Comparison of ENCODE assay signal across 9 cellular contexts in the genomic region with DNA sequence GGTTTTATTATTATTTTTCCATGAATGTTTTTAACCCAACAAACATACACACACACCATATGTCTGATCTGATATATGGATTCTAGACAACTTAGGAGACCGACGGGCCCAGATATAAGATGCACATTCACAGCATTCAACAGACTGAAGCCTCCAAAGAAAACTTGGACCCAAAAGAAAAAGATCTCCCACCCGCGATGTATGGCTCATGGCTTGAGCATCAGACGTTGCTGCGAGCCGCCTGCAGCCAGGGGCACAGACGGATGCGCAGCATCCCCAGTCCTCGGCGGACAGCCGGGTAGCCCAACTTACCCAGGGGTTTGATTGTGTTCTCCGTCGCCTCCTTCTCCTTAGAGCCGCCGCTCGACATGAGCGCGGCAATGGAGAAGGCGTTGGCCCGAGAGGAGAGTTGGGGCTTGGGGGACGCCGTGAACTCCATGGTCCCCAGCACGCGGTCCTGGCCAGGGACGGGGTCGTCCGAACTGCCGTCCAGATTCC. TPM values are rescaled to one million over a fixed set of nuclear protein-coding genes. Genes with fewer than 3 reads are reported as not detected.
DNase-seq lines count a peak whose midpoint lies in the region; ATAC-seq and TF ChIP-seq lines count a peak whose summit lies in the region.
"Had no signal": no experiment of that assay in that cellular context is flagged by ENCODE, and none has a peak within 500 bp of the region (broad histone marks: within the 10 kb centered on the region; RNA-seq: fewer than 3 reads in every experiment).

No MANE protein-coding gene starts in this region.

- TF ChIP-seq EP300 in sigmoid colon (IDR thresholded peaks at IDR 0.05), result no peak

- H3K4me3 Mint-ChIP-seq in T-cell, result peak overlapping the region; percentile 47 to 65 (median 54)

- no peaks in the 10 kb centered on the region for H3K36me3 Mint-ChIP-seq in T-cell

- H3K4me1 ChIP-seq in HEK293 (ENCODE audit: control insufficient read depth, insufficient read depth, low read length) (peaks cover 15% of the 10 kb centered on the region), left ventricle myocardium inferior (peaks cover 58% of the 10 kb centered on the region), sigmoid colon (peaks cover 0 to 29% (median 25%) of the 10 kb centered on the region in 4 donors), prostate gland (replicated peaks) (no peaks in the 10 kb centered on the region)

- no peak for TF ChIP-seq CTCF in HEK293 (tag by site-specific recombination; IDR thresholded peaks at IDR 0.05)
- TF ChIP-seq CTCF in left ventricle myocardium inferior (IDR thresholded peaks at IDR 0.05; ENCODE audit: borderline replicate concordance), result no peak
- no peak for TF ChIP-seq CTCF in sigmoid colon (IDR thresholded peaks at IDR 0.05)
- no peak for TF ChIP-seq CTCF in prostate gland (IDR thresholded peaks at IDR 0.05)

- ATAC-seq in T-cell (replicated peaks in 1 of 4) (no peak), HG03460 (IDR thresholded peaks at IDR 0.05; ENCODE audit: unreplicated experiment) (no peak)

- H3K36me3 ChIP-seq in HEK293 (ENCODE audit: control insufficient read depth in 2 of 2, insufficient read depth in 1 of 2, low read length in 2 of 2), result peaks cover 0 to 4% of the 10 kb centered on the region in 2 experiments; a peak in 1 of 3 replicates
- H3K36me3 ChIP-seq in left ventricle myocardium inferior, result peaks cover 10% of the 10 kb centered on the region
- H3K36me3 ChIP-seq in sigmoid colon, result no peaks in the 10 kb centered on the region
- H3K36me3 ChIP-seq in prostate gland, result no peaks in the 10 kb centered on the region

- peaks cover 0 to 7% (median 3%) of the 10 kb centered on the region in 3 donors for H3K9me3 Mint-ChIP-seq in T-cell

- H3K27ac ChIP-seq in HEK293 (ENCODE audit: extremely low read depth, low read depth, low read length) (peak overlapping the region; percentile 61; the same call in 1 of the 2 replicates), left ventricle myocardium inferior (replicated peaks) (peak overlapping the region; percentile 92), sigmoid colon (no peak overlapping the region), prostate gland (no peak overlapping the region)
- H3K27ac ChIP-seq: VCaP had no signal

- no peaks in the 10 kb centered on the region for H3K9me3 ChIP-seq in HEK293 (ENCODE audit: control insufficient read depth, insufficient read depth, low read depth, low read length)
- no peaks in the 10 kb centered on the region for H3K9me3 ChIP-seq in left ventricle myocardium inferior (replicated peaks)
- no peaks in the 10 kb centered on the region for H3K9me3 ChIP-seq in sigmoid colon
- peaks cover 5% of the 10 kb centered on the region for H3K9me3 ChIP-seq in prostate gland

- 8 to 13% methylated on average over 29 of the region's 29 CpGs for WGBS in sigmoid colon, 2 donors
- 5% methylated on average over 26 of the region's 29 CpGs for WGBS in prostate gland

- H3K4me1 Mint-ChIP-seq in T-cell, result peaks cover 10 to 15% (median 14%) of the 10 kb centered on the region in 3 donors

- peak overlapping the region; percentile 89 for H3K4me3 ChIP-seq in HEK293 (ENCODE audit: low read depth, low read length)
- H3K4me3 ChIP-seq in left ventricle myocardium inferior, result peak overlapping the region; percentile 73
- peak overlapping the region in 3 of 4 donors; percentile 34 to 47 (median 45) for H3K4me3 ChIP-seq in sigmoid colon
- H3K4me3 ChIP-seq in prostate gland, result no peak overlapping the region

- CTCF ChIA-PET in HEK293 (lab: Yijun Ruan, JAX), result no interaction called here
- CTCF ChIA-PET in T-cell (lab: Charles Lee), result no interaction called here

- peaks cover 92% of the 10 kb centered on the region for H3K27me3 ChIP-seq in left ventricle myocardium inferior (ENCODE audit: low read depth)
- peaks cover 78 to 100% (median 98%) of the 10 kb centered on the region in 3 donors for H3K27me3 ChIP-seq in sigmoid colon
- peaks cover 44% of the 10 kb centered on the region for H3K27me3 ChIP-seq in prostate gland (replicated peaks; ENCODE audit: insufficient read depth)

- TF ChIP-seq POLR2A in sigmoid colon (IDR thresholded peaks at IDR 0.05) (no peak), prostate gland (IDR thresholded peaks at IDR 0.05) (no peak)

- H3K27me3 Mint-ChIP-seq in T-cell, result peaks cover 74 to 83% of the 10 kb centered on the region in 2 donors

- intact Hi-C loops in left ventricle myocardium inferior (cut with micrococcal nuclease) (no loop called here), sigmoid colon (cut with DNase I) (no loop called here), prostate gland (cut with DNase I) (no loop called here)

- H3K27ac Mint-ChIP-seq in T-cell, result no peak overlapping the region

- no peak for DNase-seq in T-cell
- no peak for DNase-seq in left ventricle myocardium inferior
- DNase-seq in sigmoid colon, result no peak
- no peak for DNase-seq in pons (ENCODE audit: low spot score)
- DNase-seq in prostate gland (ENCODE audit: low spot score), result no peak
- DNase-seq: MM.1S had no signal

- POLR2A ChIA-PET in HEK293 (lab: Yijun Ruan, JAX), result interaction anchor here (0.7 kb wide), 1 partner anchor 10 kb away, joined by 3 read pairs; no protein-coding TSS in a partner anchor
- POLR2A ChIA-PET in T-cell (lab: Charles Lee), result no interaction called here

TF ChIP-seq in HEK293, 187 proteins besides CTCF, POLR2A, EP300 and RAD21:
- TF ChIP-seq ZNF658 (tag by site-specific recombination; IDR thresholded peaks at IDR 0.05) (no peak), ZNF548 (tag by site-specific recombination; IDR thresholded peaks at IDR 0.05) (no peak), ZNF248 (tag by site-specific recombination; IDR thresholded peaks at IDR 0.05) (no peak), GLIS1 (tag by site-specific recombination; IDR thresholded peaks at IDR 0.05) (no peak), ZNF560 (tag by site-specific recombination; IDR thresholded peaks at IDR 0.05; ENCODE audit: borderline replicate concordance) (no peak), TRIM28 (IDR thresholded peaks at IDR 0.05; ENCODE audit: borderline replicate concordance, low read length) (no peak)
- TF ChIP-seq, protein P1, sequence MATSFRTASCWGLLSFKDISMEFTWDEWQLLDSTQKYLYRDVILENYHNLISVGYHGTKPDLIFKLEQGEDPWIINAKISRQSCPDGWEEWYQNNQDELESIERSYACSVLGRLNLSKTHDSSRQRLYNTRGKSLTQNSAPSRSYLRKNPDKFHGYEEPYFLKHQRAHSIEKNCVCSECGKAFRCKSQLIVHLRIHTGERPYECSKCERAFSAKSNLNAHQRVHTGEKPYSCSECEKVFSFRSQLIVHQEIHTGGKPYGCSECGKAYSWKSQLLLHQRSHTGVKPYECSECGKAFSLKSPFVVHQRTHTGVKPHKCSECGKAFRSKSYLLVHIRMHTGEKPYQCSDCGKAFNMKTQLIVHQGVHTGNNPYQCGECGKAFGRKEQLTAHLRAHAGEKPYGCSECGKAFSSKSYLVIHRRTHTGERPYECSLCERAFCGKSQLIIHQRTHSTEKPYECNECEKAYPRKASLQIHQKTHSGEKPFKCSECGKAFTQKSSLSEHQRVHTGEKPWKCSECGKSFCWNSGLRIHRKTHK (tag by site-specific recombination; IDR thresholded peaks at IDR 0.05), result no peak
- TF ChIP-seq, protein P2, sequence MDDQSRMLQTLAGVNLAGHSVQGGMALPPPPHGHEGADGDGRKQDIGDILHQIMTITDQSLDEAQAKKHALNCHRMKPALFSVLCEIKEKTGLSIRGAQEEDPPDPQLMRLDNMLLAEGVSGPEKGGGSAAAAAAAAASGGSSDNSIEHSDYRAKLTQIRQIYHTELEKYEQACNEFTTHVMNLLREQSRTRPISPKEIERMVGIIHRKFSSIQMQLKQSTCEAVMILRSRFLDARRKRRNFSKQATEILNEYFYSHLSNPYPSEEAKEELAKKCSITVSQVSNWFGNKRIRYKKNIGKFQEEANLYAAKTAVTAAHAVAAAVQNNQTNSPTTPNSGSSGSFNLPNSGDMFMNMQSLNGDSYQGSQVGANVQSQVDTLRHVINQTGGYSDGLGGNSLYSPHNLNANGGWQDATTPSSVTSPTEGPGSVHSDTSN (CRISPR knock-in tag; IDR thresholded peaks at IDR 0.05), result no peak
- TF ChIP-seq, protein P3, sequence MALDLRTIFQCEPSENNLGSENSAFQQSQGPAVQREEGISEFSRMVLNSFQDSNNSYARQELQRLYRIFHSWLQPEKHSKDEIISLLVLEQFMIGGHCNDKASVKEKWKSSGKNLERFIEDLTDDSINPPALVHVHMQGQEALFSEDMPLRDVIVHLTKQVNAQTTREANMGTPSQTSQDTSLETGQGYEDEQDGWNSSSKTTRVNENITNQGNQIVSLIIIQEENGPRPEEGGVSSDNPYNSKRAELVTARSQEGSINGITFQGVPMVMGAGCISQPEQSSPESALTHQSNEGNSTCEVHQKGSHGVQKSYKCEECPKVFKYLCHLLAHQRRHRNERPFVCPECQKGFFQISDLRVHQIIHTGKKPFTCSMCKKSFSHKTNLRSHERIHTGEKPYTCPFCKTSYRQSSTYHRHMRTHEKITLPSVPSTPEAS (tag by site-specific recombination; IDR thresholded peaks at IDR 0.05), result no peak
- TF ChIP-seq, protein P4, sequence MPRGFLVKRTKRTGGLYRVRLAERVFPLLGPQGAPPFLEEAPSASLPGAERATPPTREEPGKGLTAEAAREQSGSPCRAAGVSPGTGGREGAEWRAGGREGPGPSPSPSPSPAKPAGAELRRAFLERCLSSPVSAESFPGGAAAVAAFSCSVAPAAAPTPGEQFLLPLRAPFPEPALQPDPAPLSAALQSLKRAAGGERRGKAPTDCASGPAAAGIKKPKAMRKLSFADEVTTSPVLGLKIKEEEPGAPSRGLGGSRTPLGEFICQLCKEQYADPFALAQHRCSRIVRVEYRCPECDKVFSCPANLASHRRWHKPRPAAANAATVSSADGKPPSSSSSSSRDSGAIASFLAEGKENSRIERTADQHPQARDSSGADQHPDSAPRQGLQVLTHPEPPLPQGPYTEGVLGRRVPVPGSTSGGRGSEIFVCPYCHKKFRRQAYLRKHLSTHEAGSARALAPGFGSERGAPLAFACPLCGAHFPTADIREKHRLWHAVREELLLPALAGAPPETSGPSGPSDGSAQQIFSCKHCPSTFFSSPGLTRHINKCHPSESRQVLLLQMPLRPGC (tag by site-specific recombination; IDR thresholded peaks at IDR 0.05), result no peak

RNA-seq across cellular contexts. Expression of a gene that starts 0.7 kb away (rescaled TPM):
- total RNA-seq in T-cell (under 1 TPM in 4 of 5 donors, not detected in 1; 0.19 to 0.70 (median 0.30) TPM), left ventricle myocardium inferior (83.9 TPM), sigmoid colon (not detected), prostate gland (1 to 10 TPM in 1 of 2 donors, not detected in 1; 1.2 TPM)
- under 1 TPM in 1 of 3 donors, not detected in 2; 0.04 TPM for polyA plus RNA-seq in sigmoid colon

Comparison
In these comparisons a context has a peak if more than half of its experiments do, and no peak if none do; other contexts are left out.
1. H3K27ac ChIP-seq: peak in HEK293 (single experiment) and left ventricle myocardium inferior (single experiment); none in sigmoid colon (0 of 4) and prostate gland (0 of 2).
2. H3K4me3 ChIP-seq: peak in HEK293 (single experiment), left ventricle myocardium inferior (single experiment) and sigmoid colon (3 of 4); none in prostate gland (0 of 2).
3. RNA of a gene that starts 0.7 kb away (total RNA-seq): 83.9 TPM in left ventricle myocardium inferior (single experiment); 1.2 TPM in prostate gland, 0.19 to 0.70 TPM in T-cell and not detected in sigmoid colon; every median in the first group is over 10 times any median in the second.